9 cellular contexts compared by ENCODE assay signal in the genomic region with DNA sequence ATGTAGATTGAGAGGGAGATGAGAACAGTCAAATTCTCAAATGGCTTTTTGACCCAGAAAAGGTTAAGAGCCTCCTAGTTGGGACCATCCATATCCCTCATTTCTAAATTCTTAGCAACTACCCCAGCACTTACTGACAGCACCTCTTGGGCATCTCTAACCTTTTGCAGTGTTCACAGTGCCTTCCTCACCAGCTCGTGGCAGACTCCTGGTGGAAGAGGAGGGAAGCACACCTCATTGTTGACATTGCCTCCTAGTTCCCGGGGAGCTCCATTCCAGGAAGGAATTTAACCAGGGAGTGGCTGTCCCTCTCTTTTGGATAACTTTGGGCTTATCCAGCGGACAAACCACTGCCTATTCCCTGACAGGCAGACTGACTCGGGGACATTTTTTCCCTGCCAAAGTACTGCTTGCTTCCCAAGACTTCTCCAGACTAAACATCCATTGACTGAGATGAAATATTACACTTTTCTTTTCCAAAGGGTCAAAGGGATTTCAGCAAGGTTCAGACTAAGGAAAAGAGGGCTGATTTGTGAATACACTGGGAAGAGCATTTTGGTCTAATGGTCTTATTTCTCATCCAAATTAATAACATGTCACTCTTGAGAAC. TPM values are rescaled to one million over a fixed set of nuclear protein-coding genes. Genes with fewer than 3 reads are reported as not detected.
A peak's percentile ranks its signal among the peaks of the same experiment; 100 is the strongest.
DNase-seq lines count a peak whose midpoint lies in the region; ATAC-seq and TF ChIP-seq lines count a peak whose summit lies in the region.
"Had no signal": no experiment of that assay in that cellular context is flagged by ENCODE, and none has a peak within 500 bp of the region (broad histone marks: within the 10 kb centered on the region; RNA-seq: fewer than 3 reads in every experiment).

No MANE protein-coding gene starts in this region.

- POLR2A ChIA-PET in activated CD4-positive, alpha-beta T cell treated with anti-CD3 and anti-CD28 coated beads for 36 hours (lab: Charles Lee): interaction anchor here (1.0 kb wide), 2 partner anchors 62 to 83 kb away, joined by 3 read pairs; no protein-coding TSS in a partner anchor

- peaks cover 27% of the 10 kb centered on the region for H3K4me1 Mint-ChIP-seq in Calu3 (ENCODE audit: low read depth, unreplicated experiment)
- no peaks in the 10 kb centered on the region for H3K4me1 Mint-ChIP-seq in activated CD4-positive, alpha-beta T cell treated with anti-CD3 and anti-CD28 coated beads for 36 hours

- peak; percentile 80 for ATAC-seq in activated CD4-positive, alpha-beta T cell treated with anti-CD3 and anti-CD28 coated beads for 36 hours
- ATAC-seq in HG03097 (IDR thresholded peaks at IDR 0.05; ENCODE audit: low FRiP score, unreplicated experiment): no peak

- H3K4me3 Mint-ChIP-seq in Calu3 (ENCODE audit: low read depth, unreplicated experiment): no peak overlapping the region
- H3K4me3 Mint-ChIP-seq in activated CD4-positive, alpha-beta T cell treated with anti-CD3 and anti-CD28 coated beads for 36 hours: no peak overlapping the region
- H3K4me3 Mint-ChIP-seq: T-helper 1 cell treated with Interleukin-12 subunit alpha and Interleukin-12 subunit beta and Interleukin-4 antibody, amounts not matched to agents 30 μg/mL and 1 μg/mL, for 36 hours had no signal

- no peaks in the 10 kb centered on the region for H3K36me3 Mint-ChIP-seq in Calu3 (ENCODE audit: insufficient read depth, unreplicated experiment)
- H3K36me3 Mint-ChIP-seq in activated CD4-positive, alpha-beta T cell treated with anti-CD3 and anti-CD28 coated beads for 36 hours (ENCODE audit: low read depth): no peaks in the 10 kb centered on the region

- no peaks in the 10 kb centered on the region for H3K9me3 Mint-ChIP-seq in Calu3 (ENCODE audit: low read depth, unreplicated experiment)
- no peaks in the 10 kb centered on the region for H3K9me3 Mint-ChIP-seq in activated CD4-positive, alpha-beta T cell treated with anti-CD3 and anti-CD28 coated beads for 36 hours (ENCODE audit: low read depth)
- H3K9me3 Mint-ChIP-seq: T-helper 1 cell treated with Interleukin-12 subunit alpha and Interleukin-12 subunit beta and Interleukin-4 antibody, amounts not matched to agents 30 μg/mL and 1 μg/mL, for 36 hours had no signal

- H3K27ac Mint-ChIP-seq in Calu3 (ENCODE audit: unreplicated experiment): no peak overlapping the region
- H3K27ac Mint-ChIP-seq in activated CD4-positive, alpha-beta T cell treated with anti-CD3 and anti-CD28 coated beads for 36 hours: no peak overlapping the region
- H3K27ac Mint-ChIP-seq: T-helper 1 cell treated with Interleukin-12 subunit alpha and Interleukin-12 subunit beta and Interleukin-4 antibody, amounts not matched to agents 30 μg/mL and 1 μg/mL, for 36 hours had no signal

- intact Hi-C loops in Calu3 (cut with micrococcal nuclease; ENCODE audit: unreplicated experiment): loop anchor here (1.0 to 5.0 kb wide), 2 partner anchors 83 to 96 kb away; no protein-coding TSS in a partner anchor
- intact Hi-C loops in activated CD4-positive, alpha-beta T cell treated with anti-CD3 and anti-CD28 coated beads for 36 hours (cut with DNase I, micrococcal nuclease): loop anchor here (1.0 to 10.0 kb wide), 4 partner anchors 83 to 738 kb away; no protein-coding TSS in a partner anchor

- CTCF ChIA-PET in Calu3 (lab: Charles Lee): interaction anchor here (0.6 to 2.3 kb wide), 18 partner anchors 9 to 272 kb away, joined by 3 to 32 read pairs (median 3); a partner anchor contains a TSS
- CTCF ChIA-PET in activated CD4-positive, alpha-beta T cell treated with anti-CD3 and anti-CD28 coated beads for 36 hours (lab: Charles Lee): interaction anchor here (0.7 to 6.7 kb wide), 28 partner anchors 9 to 1116 kb away, joined by 3 to 106 read pairs (median 4); a partner anchor contains a TSS

- BruUV-seq in Calu3 (replicated peaks; lab: Mats Ljungman, UMichigan): no TSS peak

- DNase-seq in Calu3 (peak; percentile 80), HCEC 1CT (peak; percentile 82), NCI-H2227 treated with DMSO at 0.1 percent for 48 hours (lab: John Stamatoyannopoulos, UW) (peak; percentile 30), dermis blood vessel endothelial cell (peak; percentile 89), lung microvascular endothelial cell (ENCODE audit: low read depth in 2 of 2) (peak; percentile 76 to 81)
- peak; percentile 75 for DNase-seq in activated CD4-positive, alpha-beta T cell treated with anti-CD3 and anti-CD28 coated beads for 36 hours
- DNase-seq in stimulated activated CD8-positive, alpha-beta memory T cell treated with anti-CD3 and anti-CD28 coated beads, Interleukin-7, amount 100 ng/mL, for 4 hours (ENCODE audit: low read depth in 2 of 2): peak; percentile 7 to 21

- TF ChIP-seq CTCF in Calu3 (IDR thresholded peaks at IDR 0.05; ENCODE audit: unreplicated experiment): peak; percentile 67

- H3K27me3 Mint-ChIP-seq in Calu3 (ENCODE audit: unreplicated experiment): no peaks in the 10 kb centered on the region
- no peaks in the 10 kb centered on the region for H3K27me3 Mint-ChIP-seq in activated CD4-positive, alpha-beta T cell treated with anti-CD3 and anti-CD28 coated beads for 36 hours

RNA-seq across cellular contexts. Expression of a gene that starts 9.0 kb away (rescaled TPM):
- not detected in 2 replicates for total RNA-seq in Calu3 (2022)
- not detected for total RNA-seq in activated CD4-positive, alpha-beta T cell treated with anti-CD3 and anti-CD28 coated beads for 36 hours
- not detected in 2 replicates for total RNA-seq in dermis blood vessel endothelial cell
- total RNA-seq in lung microvascular endothelial cell: not detected in 2 replicates

RNA-seq across cellular contexts. Expression of a gene that starts 55.0 kb away (rescaled TPM):
- 11.2 and 11.6 TPM in 2 replicates for total RNA-seq in Calu3 (2022)
- total RNA-seq in activated CD4-positive, alpha-beta T cell treated with anti-CD3 and anti-CD28 coated beads for 36 hours: 10 to 100 TPM in 1 of 2 experiments, 1 to 10 TPM in 1; 8.3 to 10.5 TPM
- 14.3 and 19.3 TPM in 2 replicates for total RNA-seq in dermis blood vessel endothelial cell
- 4.6 and 8.3 TPM in 2 replicates for total RNA-seq in lung microvascular endothelial cell

Comparison
In these comparisons a context has a peak if more than half of its experiments do, and no peak if none do; other contexts are left out.
1. DNase-seq: peak in every context shown above with its lines; median percentile 89 in dermis blood vessel endothelial cell; 82 in HCEC 1CT; 80 in Calu3; 78 in lung microvascular endothelial cell; 75 in activated CD4-positive, alpha-beta T cell treated with anti-CD3 and anti-CD28 coated beads for 36 hours; 30 in NCI-H2227 treated with DMSO at 0.1 percent for 48 hours; 14 in stimulated activated CD8-positive, alpha-beta memory T cell treated with anti-CD3 and anti-CD28 coated beads, Interleukin-7, amount 100 ng/mL, for 4 hours.